13 cellular contexts compared by ENCODE assay signal in the genomic region with DNA sequence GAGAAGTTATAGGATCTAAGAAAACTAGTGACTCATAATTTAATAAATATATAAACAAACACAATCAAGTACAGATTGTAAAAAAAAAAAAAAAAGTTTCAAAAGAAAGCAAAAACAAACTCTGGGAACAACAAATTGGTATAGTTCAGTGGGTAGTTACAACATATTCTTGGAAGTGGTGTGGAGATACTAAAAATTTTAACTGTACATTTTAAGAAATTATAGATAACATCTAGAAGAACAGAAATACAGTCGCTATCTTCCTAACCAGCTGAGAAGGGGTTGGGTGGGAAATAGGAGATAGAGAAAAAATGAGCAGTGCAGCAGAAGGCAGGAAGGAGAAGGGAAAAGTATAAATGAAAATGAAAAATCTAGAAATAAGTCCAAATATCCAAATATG.
"Had no signal": no experiment of that assay in that cellular context is flagged by ENCODE, and none has a peak within 500 bp of the region (broad histone marks: within the 10 kb centered on the region; RNA-seq: fewer than 3 reads in every experiment).

No MANE protein-coding gene starts in this region.

- H3K27ac Mint-ChIP-seq: activated naive CD4-positive, alpha-beta T cell treated with anti-CD3 and anti-CD28 coated beads, Interleukin-2, amount 10 ng/mL, durations not matched to agents 7 days and 5 days; nephron had no signal

- H3K4me3 Mint-ChIP-seq: activated naive CD4-positive, alpha-beta T cell treated with anti-CD3 and anti-CD28 coated beads, Interleukin-2, amount 10 ng/mL, durations not matched to agents 7 days and 5 days; nephron; stimulated activated memory B cell treated with anti-CD40 and anti-IgM and Interleukin-4, amounts not matched to agents 10 μg/mL and 1 μg/mL and 100 μg/mL, for 72 hours had no signal

- H3K27me3 Mint-ChIP-seq: activated naive CD4-positive, alpha-beta T cell treated with anti-CD3 and anti-CD28 coated beads, Interleukin-2, amount 10 ng/mL, durations not matched to agents 7 days and 5 days; stimulated activated memory B cell treated with anti-CD40 and anti-IgM and Interleukin-4, amounts not matched to agents 10 μg/mL and 1 μg/mL and 100 μg/mL, for 72 hours had no signal

- DNase-seq: activated CD4-positive, alpha-beta T cell treated with anti-CD3 and anti-CD28 coated beads for 4 hours; activated CD8-positive, alpha-beta memory T cell treated with anti-CD3 and anti-CD28 coated beads, Interleukin-2, amount 50 U/mL, for 48 hours; activated naive CD4-positive, alpha-beta T cell treated with anti-CD3 and anti-CD28 coated beads, Interleukin-2, amount 10 ng/mL, durations not matched to agents 7 days and 5 days; amniotic stem cell; glutamatergic neuron; hypothalamus; nucleus accumbens; stimulated activated CD4-positive, alpha-beta T cell treated with anti-CD3 and anti-CD28 coated beads, Interleukin-2, amount 100 ng/mL, for 48 hours; SW 1271; tibial artery; uterus had no signal

- H3K9me3 Mint-ChIP-seq: nephron; stimulated activated memory B cell treated with anti-CD40 and anti-IgM and Interleukin-4, amounts not matched to agents 10 μg/mL and 1 μg/mL and 100 μg/mL, for 72 hours had no signal

- ATAC-seq: stimulated activated memory B cell treated with anti-CD40 and anti-IgM and Interleukin-4, amounts not matched to agents 10 μg/mL and 1 μg/mL and 100 μg/mL, for 72 hours had no signal
